ENCODE assay signal across 21 cellular contexts in the genomic region with DNA sequence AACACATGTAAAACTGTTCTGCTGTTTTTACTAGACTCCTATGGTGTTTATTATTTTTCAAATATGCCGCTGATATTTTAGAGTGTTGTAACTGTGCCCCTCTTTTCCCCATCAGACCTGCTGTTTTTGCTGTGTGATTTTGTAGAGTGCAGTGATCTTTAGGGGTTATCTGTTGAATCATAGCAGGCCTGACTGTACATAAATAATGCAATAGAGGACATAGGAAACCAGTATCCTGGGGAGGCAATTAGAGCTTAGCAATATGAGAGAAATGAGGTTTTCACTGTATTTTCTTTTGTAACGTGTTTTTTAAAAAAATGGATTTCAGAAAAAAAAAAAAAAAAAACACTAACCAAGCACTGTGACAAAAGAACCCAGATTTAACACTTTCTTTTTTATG.
"Had no signal": no experiment of that assay in that cellular context is flagged by ENCODE, and none has a peak within 500 bp of the region (broad histone marks: within the 10 kb centered on the region; RNA-seq: fewer than 3 reads in every experiment).

No MANE protein-coding gene starts in this region.

- H3K36me3 ChIP-seq: Peyer's patch, SJCRH30 had no signal

- H2AFZ ChIP-seq: PC-9 had no signal

- FAIRE-seq: HTR-8/SVneo had no signal

- H3K27me3 ChIP-seq: Peyer's patch, SJCRH30 had no signal

- H3K4me3 ChIP-seq: PC-9, Peyer's patch, SJCRH30 had no signal

- H3K27ac ChIP-seq: HL-60, PC-9, Peyer's patch, SJCRH30 had no signal

- DNase-seq: KBM-7, MV-4-11, NCI-H1048, NCI-H1105, NCI-H1417, NCI-H1436 treated with DMSO at 0.1 percent for 48 hours, NCI-H1694, NCI-H187 treated with DMSO at 0.1 percent for 48 hours, NCI-H2029 treated with DMSO at 0.1 percent for 48 hours, NCI-H2171 treated with DMSO at 0.1 percent for 48 hours, NCI-H524, NCI-H526 treated with DMSO at 0.1 percent for 48 hours, NCI-H748 treated with DMSO at 0.1 percent for 48 hours, PC-9, Peyer's patch, SHP77 treated with DMSO at 0.1 percent for 48 hours, SJCRH30 had no signal

- H3K9me3 ChIP-seq: Peyer's patch, SJCRH30 had no signal

- H3K4me1 ChIP-seq: Peyer's patch had no signal

- H3K4me2 ChIP-seq: PC-9 had no signal

- ATAC-seq: Right ventricle myocardium inferior, SK-N-SH treated with all-trans-retinoic acid at 6 μM for 48 hours had no signal
